2 cellular contexts compared by ENCODE assay signal in the genomic region with DNA sequence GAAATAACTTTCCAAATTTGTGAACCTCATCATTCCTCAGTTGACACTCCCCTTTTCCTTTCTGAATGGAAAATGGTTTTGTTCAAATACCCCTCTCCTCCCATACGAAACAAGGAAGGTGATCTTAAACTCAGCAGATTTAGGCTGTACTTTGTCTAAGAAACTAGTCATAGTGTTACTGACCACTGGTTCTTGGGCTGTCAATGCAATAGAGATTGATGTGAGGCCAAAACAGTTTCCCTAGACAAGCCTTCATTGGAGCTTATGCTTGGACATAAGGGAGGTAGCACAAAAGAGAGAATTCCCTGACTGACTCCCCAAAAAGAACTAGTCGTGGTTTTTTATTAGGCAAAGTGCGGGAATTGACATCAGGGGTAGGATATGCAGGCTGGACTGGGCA.
A peak's percentile ranks its signal among the peaks of the same experiment; 100 is the strongest.
TF ChIP-seq lines count a peak whose summit lies in the region.

No MANE protein-coding gene starts in this region.

TF ChIP-seq in GM12878, 131 proteins besides CTCF, POLR2A, EP300 and RAD21 (continues in another document):
- TF ChIP-seq TAF1 (IDR thresholded peaks at IDR 0.05; ENCODE audit: borderline replicate concordance, low read depth, low read length) (no peak), TARDBP (IDR thresholded peaks at IDR 0.05; ENCODE audit: borderline replicate concordance) (no peak), KAT2A (conservative IDR thresholded peaks at IDR 0.05; ENCODE audit: control insufficient read depth, low read depth, low read length) (no peak), CBFB (IDR thresholded peaks at IDR 0.05; ENCODE audit: low read depth) (no peak), ZBTB40 (IDR thresholded peaks at IDR 0.05; ENCODE audit: borderline replicate concordance) (no peak), ASH2L (IDR thresholded peaks at IDR 0.05; ENCODE audit: borderline replicate concordance, low read depth) (no peak), TCF3 (IDR thresholded peaks at IDR 0.05; ENCODE audit: borderline replicate concordance, insufficient read depth, low read depth, low read length) (no peak), POU2F2 (IDR thresholded peaks at IDR 0.05; ENCODE audit: borderline replicate concordance, low read depth, low read length) (no peak), EED (IDR thresholded peaks at IDR 0.05; ENCODE audit: low read depth) (0 out of 2 replicates have a peak, but pooled peaks have one; percentile 15), RFX5 (IDR thresholded peaks at IDR 0.05; ENCODE audit: low read depth, low read length) (no peak), RBBP5 (conservative IDR thresholded peaks at IDR 0.05) (no peak)
- TF ChIP-seq, protein P1, sequence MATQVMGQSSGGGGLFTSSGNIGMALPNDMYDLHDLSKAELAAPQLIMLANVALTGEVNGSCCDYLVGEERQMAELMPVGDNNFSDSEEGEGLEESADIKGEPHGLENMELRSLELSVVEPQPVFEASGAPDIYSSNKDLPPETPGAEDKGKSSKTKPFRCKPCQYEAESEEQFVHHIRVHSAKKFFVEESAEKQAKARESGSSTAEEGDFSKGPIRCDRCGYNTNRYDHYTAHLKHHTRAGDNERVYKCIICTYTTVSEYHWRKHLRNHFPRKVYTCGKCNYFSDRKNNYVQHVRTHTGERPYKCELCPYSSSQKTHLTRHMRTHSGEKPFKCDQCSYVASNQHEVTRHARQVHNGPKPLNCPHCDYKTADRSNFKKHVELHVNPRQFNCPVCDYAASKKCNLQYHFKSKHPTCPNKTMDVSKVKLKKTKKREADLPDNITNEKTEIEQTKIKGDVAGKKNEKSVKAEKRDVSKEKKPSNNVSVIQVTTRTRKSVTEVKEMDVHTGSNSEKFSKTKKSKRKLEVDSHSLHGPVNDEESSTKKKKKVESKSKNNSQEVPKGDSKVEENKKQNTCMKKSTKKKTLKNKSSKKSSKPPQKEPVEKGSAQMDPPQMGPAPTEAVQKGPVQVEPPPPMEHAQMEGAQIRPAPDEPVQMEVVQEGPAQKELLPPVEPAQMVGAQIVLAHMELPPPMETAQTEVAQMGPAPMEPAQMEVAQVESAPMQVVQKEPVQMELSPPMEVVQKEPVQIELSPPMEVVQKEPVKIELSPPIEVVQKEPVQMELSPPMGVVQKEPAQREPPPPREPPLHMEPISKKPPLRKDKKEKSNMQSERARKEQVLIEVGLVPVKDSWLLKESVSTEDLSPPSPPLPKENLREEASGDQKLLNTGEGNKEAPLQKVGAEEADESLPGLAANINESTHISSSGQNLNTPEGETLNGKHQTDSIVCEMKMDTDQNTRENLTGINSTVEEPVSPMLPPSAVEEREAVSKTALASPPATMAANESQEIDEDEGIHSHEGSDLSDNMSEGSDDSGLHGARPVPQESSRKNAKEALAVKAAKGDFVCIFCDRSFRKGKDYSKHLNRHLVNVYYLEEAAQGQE (IDR thresholded peaks at IDR 0.05; ENCODE audit: low read depth, low read length): no peak
- TF ChIP-seq, protein P2, sequence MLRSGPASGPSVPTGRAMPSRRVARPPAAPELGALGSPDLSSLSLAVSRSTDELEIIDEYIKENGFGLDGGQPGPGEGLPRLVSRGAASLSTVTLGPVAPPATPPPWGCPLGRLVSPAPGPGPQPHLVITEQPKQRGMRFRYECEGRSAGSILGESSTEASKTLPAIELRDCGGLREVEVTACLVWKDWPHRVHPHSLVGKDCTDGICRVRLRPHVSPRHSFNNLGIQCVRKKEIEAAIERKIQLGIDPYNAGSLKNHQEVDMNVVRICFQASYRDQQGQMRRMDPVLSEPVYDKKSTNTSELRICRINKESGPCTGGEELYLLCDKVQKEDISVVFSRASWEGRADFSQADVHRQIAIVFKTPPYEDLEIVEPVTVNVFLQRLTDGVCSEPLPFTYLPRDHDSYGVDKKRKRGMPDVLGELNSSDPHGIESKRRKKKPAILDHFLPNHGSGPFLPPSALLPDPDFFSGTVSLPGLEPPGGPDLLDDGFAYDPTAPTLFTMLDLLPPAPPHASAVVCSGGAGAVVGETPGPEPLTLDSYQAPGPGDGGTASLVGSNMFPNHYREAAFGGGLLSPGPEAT (IDR thresholded peaks at IDR 0.05; ENCODE audit: low read depth): no peak
- TF ChIP-seq, protein P3, sequence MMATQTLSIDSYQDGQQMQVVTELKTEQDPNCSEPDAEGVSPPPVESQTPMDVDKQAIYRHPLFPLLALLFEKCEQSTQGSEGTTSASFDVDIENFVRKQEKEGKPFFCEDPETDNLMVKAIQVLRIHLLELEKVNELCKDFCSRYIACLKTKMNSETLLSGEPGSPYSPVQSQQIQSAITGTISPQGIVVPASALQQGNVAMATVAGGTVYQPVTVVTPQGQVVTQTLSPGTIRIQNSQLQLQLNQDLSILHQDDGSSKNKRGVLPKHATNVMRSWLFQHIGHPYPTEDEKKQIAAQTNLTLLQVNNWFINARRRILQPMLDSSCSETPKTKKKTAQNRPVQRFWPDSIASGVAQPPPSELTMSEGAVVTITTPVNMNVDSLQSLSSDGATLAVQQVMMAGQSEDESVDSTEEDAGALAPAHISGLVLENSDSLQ (IDR thresholded peaks at IDR 0.05): peak; percentile 54; the same call in 1 of the 2 replicates

TF ChIP-seq in neural cell, 6 proteins besides CTCF, POLR2A, EP300 and RAD21:
- TF ChIP-seq EZH2 (IDR thresholded peaks at IDR 0.05; ENCODE audit: borderline replicate concordance, insufficient read depth, low read length, poor library complexity, severe bottlenecking) (no peak), POLR2AphosphoS5 (IDR thresholded peaks at IDR 0.05) (no peak), SMC3 (conservative IDR thresholded peaks at IDR 0.05; ENCODE audit: poor library complexity) (no peak), MXI1 (conservative IDR thresholded peaks at IDR 0.05; ENCODE audit: poor library complexity, severe bottlenecking) (no peak), TAF1 (IDR thresholded peaks at IDR 0.05; ENCODE audit: low read depth) (no peak)
- TF ChIP-seq, protein P1 (IDR thresholded peaks at IDR 0.05; ENCODE audit: borderline replicate concordance): no peak
